ENCODE assay signal across 9 cellular contexts in the genomic region with DNA sequence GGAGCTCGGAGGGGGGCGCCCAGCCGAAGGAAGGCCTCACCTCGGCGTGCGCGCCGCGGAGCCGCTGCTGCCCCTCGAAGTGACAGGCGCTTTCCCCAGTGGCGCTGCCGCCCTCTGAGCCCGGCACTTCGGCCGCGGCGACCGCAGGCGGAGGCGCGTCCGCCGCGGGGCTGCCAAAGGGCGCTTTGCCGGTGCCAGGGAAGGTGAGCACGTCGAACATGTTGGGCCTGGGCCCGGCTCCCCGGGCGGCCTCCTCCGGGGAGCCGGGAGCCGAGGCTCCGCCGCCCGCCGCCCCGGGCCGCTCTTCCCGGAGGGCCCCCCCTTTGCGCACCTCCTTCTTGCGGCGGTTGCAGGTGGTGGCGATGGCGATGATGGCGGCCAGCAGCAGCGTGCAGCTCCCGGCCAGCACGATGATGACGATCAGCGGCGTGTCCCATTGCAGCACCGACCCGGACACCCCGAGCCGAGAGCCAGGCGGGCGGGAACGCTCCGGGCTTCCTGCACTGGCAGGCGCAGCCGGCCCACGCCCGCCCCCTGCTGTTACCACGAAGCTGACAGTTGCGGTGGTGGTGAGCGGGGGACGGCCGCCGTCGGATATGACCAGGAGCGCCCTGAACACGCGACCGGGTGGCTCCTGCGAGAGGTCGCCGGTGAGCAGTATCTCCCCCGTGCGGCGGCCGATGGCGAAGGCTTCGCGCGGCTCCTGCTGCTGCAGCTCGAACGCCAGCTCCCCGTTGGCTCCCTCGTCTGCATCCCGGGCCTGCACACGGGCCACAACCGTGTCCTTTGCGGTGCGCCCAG. TPM values are rescaled to one million over a fixed set of nuclear protein-coding genes. Genes with fewer than 3 reads are reported as not detected.
A peak's percentile ranks its signal among the peaks of the same experiment; 100 is the strongest.
DNase-seq lines count a peak whose midpoint lies in the region; ATAC-seq and TF ChIP-seq lines count a peak whose summit lies in the region.
"Had no signal": no experiment of that assay in that cellular context is flagged by ENCODE, and none has a peak within 500 bp of the region (broad histone marks: within the 10 kb centered on the region; RNA-seq: fewer than 3 reads in every experiment).

No MANE protein-coding gene starts in this region.

- H3K9me3 Mint-ChIP-seq in chondrocyte (ENCODE audit: low read depth), result peaks cover 5% of the 10 kb centered on the region
- H3K9me3 Mint-ChIP-seq in mesothelial cell of epicardium, result no peaks in the 10 kb centered on the region

- no peak for TF ChIP-seq POLR2A in NB4 (IDR thresholded peaks at IDR 0.05; ENCODE audit: extremely low read depth, insufficient read length)

- H3K4me3 Mint-ChIP-seq in chondrocyte (ENCODE audit: unreplicated experiment) (no peak overlapping the region), mesothelial cell of epicardium (peak overlapping the region; percentile 44)

- peaks cover 12% of the 10 kb centered on the region for H3K4me1 Mint-ChIP-seq in chondrocyte (ENCODE audit: low read depth)
- H3K4me1 Mint-ChIP-seq in mesothelial cell of epicardium, result peaks cover 24% of the 10 kb centered on the region

- H3K36me3 Mint-ChIP-seq in chondrocyte (ENCODE audit: low read depth) (peaks cover 4% of the 10 kb centered on the region), mesothelial cell of epicardium (no peaks in the 10 kb centered on the region)

- no peak for TF ChIP-seq CTCF in NB4 (IDR thresholded peaks at IDR 0.05; ENCODE audit: low read depth, low read length)
- TF ChIP-seq CTCF in chondrocyte (IDR thresholded peaks at IDR 0.05), result peak; percentile 28
- TF ChIP-seq CTCF in mesothelial cell of epicardium (IDR thresholded peaks at IDR 0.05; ENCODE audit: unreplicated experiment), result peak; percentile 59

- DNase-seq in COR-L47 (lab: John Stamatoyannopoulos, UW) (peak; percentile 59), NB4 (ENCODE audit: low read depth) (peak; percentile 20), chondrocyte (ENCODE audit: low spot score) (no peak), mesothelial cell of epicardium (ENCODE audit: low spot score in 2 of 2, unreplicated experiment in 2 of 2) (peak; percentile 44 to 69), SW480 (ENCODE audit: low spot score) (no peak), NCI-H2196 treated with DMSO at 0.1 percent for 48 hours (lab: John Stamatoyannopoulos, UW; ENCODE audit: unreplicated experiment) (no peak)

- H3K27me3 Mint-ChIP-seq in chondrocyte (ENCODE audit: low read depth) (peaks cover 61% of the 10 kb centered on the region), mesothelial cell of epicardium (ENCODE audit: low read depth) (peaks cover 87% of the 10 kb centered on the region)

- no peak overlapping the region for H3K4me3 ChIP-seq in NB4 (ENCODE audit: low read depth, low read length)

- ATAC-seq in GM19452 (IDR thresholded peaks at IDR 0.05; ENCODE audit: unreplicated experiment) (no peak), HG03378 (IDR thresholded peaks at IDR 0.05; ENCODE audit: unreplicated experiment) (no peak)

- no peak overlapping the region for H3K27ac Mint-ChIP-seq in chondrocyte (ENCODE audit: unreplicated experiment)
- no peak overlapping the region for H3K27ac Mint-ChIP-seq in mesothelial cell of epicardium

RNA-seq across cellular contexts. Expression of a gene that starts 2.5 kb away (rescaled TPM):
- total RNA-seq in chondrocyte (not detected in 3 replicates), mesothelial cell of epicardium (0.09 to 0.25 TPM (median 0.23 TPM) in 3 replicates)
- total RNA-seq: RPMI7951 had no signal

Comparison
In these comparisons a context has a peak if more than half of its experiments do, and no peak if none do; other contexts are left out.
1. DNase-seq: peak in COR-L47 (single experiment), NB4 (single experiment) and mesothelial cell of epicardium (2 of 2); none in chondrocyte (single experiment), SW480 (single experiment) and NCI-H2196 treated with DMSO at 0.1 percent for 48 hours (single experiment).